ENCODE assay signal across 14 cellular contexts in genomic region chr19:5407356-5407755, GRCh38. TPM values are rescaled to one million over a fixed set of nuclear protein-coding genes. Genes with fewer than 3 reads are reported as not detected.
DNase-seq lines count a peak whose midpoint lies in the region; ATAC-seq and TF ChIP-seq lines count a peak whose summit lies in the region.
"Had no signal": no experiment of that assay in that cellular context is flagged by ENCODE, and none has a peak within 500 bp of the region (broad histone marks: within the 10 kb centered on the region; RNA-seq: fewer than 3 reads in every experiment).

No MANE protein-coding gene starts in this region.

- DNase-seq in EH (ENCODE audit: low read depth): peak; percentile 38
- peak; percentile 8 for DNase-seq in HS-27A (ENCODE audit: low read depth)
- DNase-seq in RWPE1 (ENCODE audit: low spot score): peak; percentile 36
- peak; percentile 18 for DNase-seq in fibroblast of pulmonary artery (ENCODE audit: low read depth)
- DNase-seq in OCI-M2 (lab: John Stamatoyannopoulos, UW; ENCODE audit: unreplicated experiment): no peak
- no peak for DNase-seq in gastrocnemius medialis
- no peak for DNase-seq in adrenal gland
- DNase-seq: activated CD8-positive, alpha-beta T cell treated with anti-CD3 and anti-CD28 coated beads, Interleukin-2, amount 10 ng/mL, durations not matched to agents 7 days and 5 days; CD8-positive, alpha-beta memory T cell; midbrain; NCI-H1092 treated with DMSO at 0.1 percent for 48 hours; stimulated activated CD4-positive, alpha-beta T cell treated with anti-CD3 and anti-CD28 coated beads, Interleukin-12 subunit alpha, Interleukin-12 subunit beta, amount 100 ng/mL, for 4 hours had no signal

- intact Hi-C loops in gastrocnemius medialis (cut with DNase I; ENCODE audit: low total_unique reads) (no loop called here), adrenal gland (cut with DNase I) (no loop called here)

- H3K9me3 ChIP-seq in gastrocnemius medialis: no peaks in the 10 kb centered on the region
- no peaks in the 10 kb centered on the region for H3K9me3 ChIP-seq in adrenal gland (replicated peaks in 1 of 3)

- H3K36me3 ChIP-seq in gastrocnemius medialis (no peaks in the 10 kb centered on the region), adrenal gland (replicated peaks in 1 of 2) (no peaks in the 10 kb centered on the region)

- CTCF ChIA-PET in RWPE1 (lab: Yijun Ruan, JAX): interaction anchor here (0.6 kb wide), 1 partner anchor 45 kb away, joined by 3 read pairs; no protein-coding TSS in a partner anchor

- 25 to 34% (median 32%) methylated on average over 4 of the region's 4 CpGs for WGBS in adrenal gland, 4 donors

- TF ChIP-seq CTCF in RWPE1 (conservative IDR thresholded peaks at IDR 0.05; ENCODE audit: low read depth): no peak
- no peak for TF ChIP-seq CTCF in fibroblast of pulmonary artery (IDR thresholded peaks at IDR 0.05; ENCODE audit: low read length, missing control alignments)
- no peak for TF ChIP-seq CTCF in gastrocnemius medialis (IDR thresholded peaks at IDR 0.05 in 4 of 5, conservative IDR thresholded peaks at IDR 0.05 in 1 of 5)
- no peak for TF ChIP-seq CTCF in adrenal gland (IDR thresholded peaks at IDR 0.05)

- POLR2A ChIA-PET in RWPE1 (lab: Yijun Ruan, JAX; ENCODE audit: low non-redundant PET): no interaction called here

- H3K27ac ChIP-seq in RWPE1 (no peak overlapping the region), gastrocnemius medialis (no peak overlapping the region), adrenal gland (no peak overlapping the region)
- H3K27ac ChIP-seq: parathyroid adenoma had no signal

- H3K27me3 ChIP-seq in gastrocnemius medialis (peaks cover 0 to 15% (median 0%) of the 10 kb centered on the region in 3 donors), adrenal gland (no peaks in the 10 kb centered on the region)

- no peak for ATAC-seq in GM21447 (IDR thresholded peaks at IDR 0.05; ENCODE audit: unreplicated experiment)
- no peak for ATAC-seq in gastrocnemius medialis
- ATAC-seq: activated CD8-positive, alpha-beta T cell treated with anti-CD3 and anti-CD28 coated beads, Interleukin-2, amount 10 ng/mL, durations not matched to agents 7 days and 5 days had no signal

- TF ChIP-seq POLR2A in gastrocnemius medialis (IDR thresholded peaks at IDR 0.05) (no peak), adrenal gland (IDR thresholded peaks at IDR 0.05) (no peak)

- in situ Hi-C loops in gastrocnemius medialis (cut with MboI; ENCODE audit: low sequenced_read_pairs in 4 of 4): no loop called here

- no peaks in the 10 kb centered on the region for H3K4me1 ChIP-seq in gastrocnemius medialis
- no peaks in the 10 kb centered on the region for H3K4me1 ChIP-seq in adrenal gland (replicated peaks in 1 of 2)
- H3K4me1 ChIP-seq: parathyroid adenoma had no signal

- H3K4me3 ChIP-seq in fibroblast of pulmonary artery (replicated peaks; ENCODE audit: low read depth, low read length): no peak overlapping the region
- no peak overlapping the region for H3K4me3 ChIP-seq in gastrocnemius medialis
- H3K4me3 ChIP-seq in adrenal gland: no peak overlapping the region

RNA-seq across cellular contexts. Expression of gene ZNRF4, which starts 47.9 kb away (rescaled TPM):
- total RNA-seq in gastrocnemius medialis (not detected), adrenal gland (not detected)
- polyA plus RNA-seq in adrenal gland: not detected
- total RNA-seq: activated CD8-positive, alpha-beta T cell treated with anti-CD3 and anti-CD28 coated beads, Interleukin-2, amount 10 ng/mL, durations not matched to agents 7 days and 5 days; CD8-positive, alpha-beta memory T cell had no signal
- polyA plus RNA-seq: CD8-positive, alpha-beta memory T cell had no signal

Comparison
In these comparisons a context has a peak if more than half of its experiments do, and no peak if none do; other contexts are left out.
1. DNase-seq: peak in EH (single experiment), HS-27A (single experiment), RWPE1 (single experiment) and fibroblast of pulmonary artery (single experiment); none in OCI-M2 (single experiment), gastrocnemius medialis (0 of 2) and adrenal gland (0 of 7).